8 cellular contexts compared by ENCODE assay signal in genomic region chr4:184825394-184826314, GRCh38. TPM values are rescaled to one million over a fixed set of nuclear protein-coding genes. Genes with fewer than 3 reads are reported as not detected.
DNase-seq lines count a peak whose midpoint lies in the region; ATAC-seq and TF ChIP-seq lines count a peak whose summit lies in the region.

Gene ACSL1, minus strand, starts transcription at chr4:184825968. Its CDS starts 22,454 bp downstream, at chr4:184803514.

- 0 out of 2 replicates have a peak within 1 kb of the TSS, but pooled peaks have one; percentile 18 for H3K27ac ChIP-seq in DND-41 (ENCODE audit: low read length)
- no peak within 1 kb of the TSS for H3K27ac ChIP-seq in HUES64 (ENCODE audit: low read depth, low read length)
- peak within 1 kb of the TSS in 1 of 2 experiments; percentile 64; a peak in 1 of 4 replicates for H3K27ac ChIP-seq in SK-N-SH (ENCODE audit: low read depth in 2 of 2, low read length in 1 of 2)
- H3K27ac ChIP-seq in ovary, result peak within 1 kb of the TSS in 1 of 2 donors; percentile 30
- H3K27ac ChIP-seq in thyroid gland, result peak within 1 kb of the TSS; percentile 50 to 92 (median 71)

- H2AFZ ChIP-seq in DND-41 (ENCODE audit: low read depth, low read length) (peak within 1 kb of the TSS; percentile 77), SK-N-SH (ENCODE audit: low read depth) (peak within 1 kb of the TSS; percentile 72; the same call in 1 of the 2 replicates)

- TF ChIP-seq POLR2A in ovary (IDR thresholded peaks at IDR 0.05) (no peak), thyroid gland (IDR thresholded peaks at IDR 0.05) (peak; percentile 90 to 91)

- no peaks in the 10 kb centered on the region for H3F3A ChIP-seq in SK-N-SH (replicated peaks; ENCODE audit: insufficient read depth)

- peak within 1 kb of the TSS; percentile 100 for H3K4me2 ChIP-seq in DND-41 (ENCODE audit: insufficient read depth, low read length)
- H3K4me2 ChIP-seq in SK-N-SH, result peak within 1 kb of the TSS; percentile 91

- no peaks in the 10 kb centered on the region for H3K36me3 ChIP-seq in DND-41 (ENCODE audit: insufficient read depth, low read length)
- no peaks in the 10 kb centered on the region for H3K36me3 ChIP-seq in HUES64 (ENCODE audit: insufficient read depth, low read length)
- no peaks in the 10 kb centered on the region for H3K36me3 ChIP-seq in SK-N-SH (replicated peaks in 1 of 2; ENCODE audit: control insufficient read depth in 1 of 2, insufficient read depth in 2 of 2, low read length in 1 of 2)
- no peaks in the 10 kb centered on the region for H3K36me3 ChIP-seq in ovary
- H3K36me3 ChIP-seq in thyroid gland, result no peaks in the 10 kb centered on the region

- H3K4me1 ChIP-seq in DND-41 (ENCODE audit: insufficient read depth, low read length), result peaks cover 24% of the 10 kb centered on the region
- no peaks in the 10 kb centered on the region for H3K4me1 ChIP-seq in HUES64 (ENCODE audit: insufficient read depth, low read length)
- H3K4me1 ChIP-seq in SK-N-SH (ENCODE audit: control insufficient read depth in 1 of 2, insufficient read depth in 2 of 2, low read depth in 1 of 2, low read length in 1 of 2), result peaks cover 0 to 16% of the 10 kb centered on the region in 2 experiments; a peak in 2 of 4 replicates
- peaks cover 3% of the 10 kb centered on the region for H3K4me1 ChIP-seq in ovary (ENCODE audit: insufficient read depth)
- peaks cover 14 to 39% of the 10 kb centered on the region in 2 donors for H3K4me1 ChIP-seq in thyroid gland

- H3K4me3 ChIP-seq in DND-41 (ENCODE audit: low read depth in 1 of 2, low read length in 2 of 2) (peak within 1 kb of the TSS; percentile 26 to 71; a peak in 3 of 4 replicates), HUES64 (ENCODE audit: low read length) (peak within 1 kb of the TSS; percentile 66), SK-N-SH (ENCODE audit: low read depth in 2 of 2, low read length in 1 of 2) (peak within 1 kb of the TSS; percentile 72 to 79), ovary (peak within 1 kb of the TSS; percentile 54), thyroid gland (replicated peaks in 1 of 3) (peak within 1 kb of the TSS; percentile 40 to 82 (median 68))

- TF ChIP-seq RAD21 in SK-N-SH (IDR thresholded peaks at IDR 0.05; ENCODE audit: low read length), result no peak

- H3K9me2 ChIP-seq in SK-N-SH, result no peaks in the 10 kb centered on the region

- CTCF ChIA-PET in SK-N-SH (lab: Yijun Ruan, JAX), result interaction anchor here (1.0 to 1.3 kb wide), 4 partner anchors 15 to 270 kb away, joined by 3 to 4 read pairs (median 4); no protein-coding TSS in a partner anchor

- H3K79me2 ChIP-seq in DND-41 (ENCODE audit: insufficient read depth, low read length), result no peaks in the 10 kb centered on the region
- peaks cover 5% of the 10 kb centered on the region; the same call in 1 of the 2 replicates for H3K79me2 ChIP-seq in SK-N-SH (ENCODE audit: insufficient read depth)

- H3K9ac ChIP-seq in DND-41 (ENCODE audit: low read depth, low read length) (peak within 1 kb of the TSS; percentile 57), HUES64 (ENCODE audit: low read depth, low read length) (peak within 1 kb of the TSS; percentile 50), SK-N-SH (peak within 1 kb of the TSS; percentile 65)

- H3K27me3 ChIP-seq in DND-41 (ENCODE audit: insufficient read depth, low read length, poor library complexity), result peaks cover 65% of the 10 kb centered on the region
- peaks cover 70% of the 10 kb centered on the region for H3K27me3 ChIP-seq in HUES64 (ENCODE audit: insufficient read depth, low read length)
- no peaks in the 10 kb centered on the region for H3K27me3 ChIP-seq in SK-N-SH (ENCODE audit: insufficient read depth)
- no peaks in the 10 kb centered on the region for H3K27me3 ChIP-seq in ovary
- no peaks in the 10 kb centered on the region for H3K27me3 ChIP-seq in thyroid gland

- intact Hi-C loops in head of caudate nucleus (cut with DNase I) (loop anchor here (5.0 kb wide), 1 partner anchor 178 kb away; the partner anchor contains the start of genes CASP3 and PRIMPOL), ovary (cut with DNase I) (loop anchor here in 1 of 4 donors (5.0 kb wide), 1 partner anchor 78 kb away; no protein-coding TSS in a partner anchor), thyroid gland (cut with DNase I) (no loop called here)

- H4K20me1 ChIP-seq in DND-41 (ENCODE audit: insufficient read depth, low read length) (peaks cover 21% of the 10 kb centered on the region), SK-N-SH (ENCODE audit: insufficient read depth) (peaks cover 5% of the 10 kb centered on the region; the same call in 1 of the 2 replicates)

- ATAC-seq in DND-41 (ENCODE audit: insufficient read depth, low read depth), result peak; percentile 76
- peak; percentile 64 for ATAC-seq in GM21447 (IDR thresholded peaks at IDR 0.05; ENCODE audit: unreplicated experiment)

- TF ChIP-seq EP300 in SK-N-SH (IDR thresholded peaks at IDR 0.05; ENCODE audit: borderline replicate concordance in 1 of 2, low read depth in 1 of 2, low read length in 1 of 2) (no peak), ovary (IDR thresholded peaks at IDR 0.05) (no peak)

- POLR2A ChIA-PET in SK-N-SH (lab: Yijun Ruan, JAX), result interaction anchor here (0.6 kb wide), 1 partner anchor 66 kb away, joined by 3 read pairs; no protein-coding TSS in a partner anchor

- DNase-seq in DND-41 (peak; percentile 71), SK-N-SH (peak; percentile 99), head of caudate nucleus (peak; percentile 71 to 96 (median 89)), ovary (peak; percentile 72 to 87 (median 81)), thyroid gland (peak; percentile 80 to 83)
- peak; percentile 83 for DNase-seq in activated naive CD4-positive, alpha-beta T cell treated with anti-CD3 and anti-CD28 coated beads, Interleukin-2, amount 50 U/mL, for 16 hours

- TF ChIP-seq CTCF in DND-41 (IDR thresholded peaks at IDR 0.05; ENCODE audit: borderline replicate concordance, extremely low read depth, low read length, poor library complexity, severe bottlenecking) (no peak), SK-N-SH (IDR thresholded peaks at IDR 0.05) (no peak), ovary (IDR thresholded peaks at IDR 0.05) (peak in 1 of 3 donors; percentile 15), thyroid gland (IDR thresholded peaks at IDR 0.05) (peak in 3 of 6 experiments; percentile 21 to 25 (median 21))

- H3K9me3 ChIP-seq in DND-41 (ENCODE audit: insufficient read depth, low read length, severe bottlenecking), result no peaks in the 10 kb centered on the region
- H3K9me3 ChIP-seq in HUES64 (ENCODE audit: insufficient read depth, low read depth, low read length), result no peaks in the 10 kb centered on the region
- H3K9me3 ChIP-seq in SK-N-SH, result no peaks in the 10 kb centered on the region
- H3K9me3 ChIP-seq in ovary, result no peaks in the 10 kb centered on the region
- H3K9me3 ChIP-seq in thyroid gland, result no peaks in the 10 kb centered on the region

- under 1% methylated on average over 139 of the region's 139 CpGs for WGBS in HUES64
- 1% methylated on average over 14 of the region's 139 CpGs for WGBS in SK-N-SH (ENCODE audit: low lambda C conversion rate)
- 0 to 1% (median 0%) methylated on average over 14 to 139 of the region's 139 CpGs for WGBS in ovary, 3 donors
- WGBS in thyroid gland, 2 donors, result 0% methylated on average over 12 of the region's 139 CpGs; no CpG with 5 or more reads in 1 of the 2 donors

TF ChIP-seq in SK-N-SH, 30 proteins besides CTCF, POLR2A, EP300 and RAD21:
- TF ChIP-seq CHD2 (IDR thresholded peaks at IDR 0.05; ENCODE audit: low read length, partially characterized antibody) (no peak), FOXJ3 (CRISPR knock-in tag; IDR thresholded peaks at IDR 0.05) (no peak), TCF12 (IDR thresholded peaks at IDR 0.05) (no peak), MAX (IDR thresholded peaks at IDR 0.05; ENCODE audit: low read depth) (peak; percentile 65; the same call in 1 of the 2 replicates), GATA2 (CRISPR knock-in tag; IDR thresholded peaks at IDR 0.05) (no peak), GABPA (IDR thresholded peaks at IDR 0.05; ENCODE audit: low read depth) (no peak), ELF1 (IDR thresholded peaks at IDR 0.05) (no peak), NFIC (IDR thresholded peaks at IDR 0.05; ENCODE audit: borderline replicate concordance) (no peak), RCOR1 (IDR thresholded peaks at IDR 0.05; ENCODE audit: low read length) (no peak), YY1 (IDR thresholded peaks at IDR 0.05; ENCODE audit: low read depth) (no peak), POLR2AphosphoS5 (IDR thresholded peaks at IDR 0.05; ENCODE audit: low read depth, low read length) (peak; percentile 19; the same call in 1 of the 2 replicates), NRF1 (IDR thresholded peaks at IDR 0.05; ENCODE audit: low read depth, low read length) (peak; percentile 48), ZBTB33 (IDR thresholded peaks at IDR 0.05; ENCODE audit: borderline replicate concordance, low read depth) (no peak)

RNA-seq across cellular contexts. Expression of gene ACSL1, which starts in this region (rescaled TPM):
- polyA plus RNA-seq in HUES64 (2013, experiment 1 of 2), result 4.3 TPM
- polyA plus RNA-seq in HUES64 (2013, experiment 2 of 2), result 5.6 TPM
- polyA plus RNA-seq in SK-N-SH (2012; rRNA removed) (7.9 and 9.0 TPM in 2 replicates), ovary (10 to 100 TPM; 12.8 to 41.5 TPM)
- 8.7 and 10.3 TPM in 2 replicates for polyA plus RNA-seq in SK-N-SH (2012; cell fraction: cytosol; rRNA removed)
- 6.5 and 10.6 TPM in 2 replicates for polyA plus RNA-seq in SK-N-SH (2012; cell fraction: nucleus; rRNA removed)
- total RNA-seq in ovary (10 to 100 TPM; 12.0 to 47.9 (median 19.8) TPM), thyroid gland (100 to 1,000 TPM in 2 of 4 donors, 10 to 100 TPM in 2; 78.2 to 163 (median 112) TPM)
